In genomic region chr15:58597943-58598828, GRCh38 we compare ENCODE assay signal across 19 cellular contexts.
DNase-seq lines count a peak whose midpoint lies in the region; ATAC-seq and TF ChIP-seq lines count a peak whose summit lies in the region.
"Had no signal": no experiment of that assay in that cellular context is flagged by ENCODE, and none has a peak within 500 bp of the region (broad histone marks: within the 10 kb centered on the region; RNA-seq: fewer than 3 reads in every experiment).

No MANE protein-coding gene starts in this region.

- no peak overlapping the region for H2BK20ac ChIP-seq in H9 (ENCODE audit: low read depth, low read length, poor library complexity, severe bottlenecking)

- no peak overlapping the region for H4K8ac ChIP-seq in H9 (replicated peaks; ENCODE audit: insufficient read length, low read depth, low read length)

- DNase-seq in CD8-positive, alpha-beta T cell = no peak
- DNase-seq in H9 = peak; percentile 33
- DNase-seq in iPS DF 6.9 (ENCODE audit: low read depth, low spot score) = peak; percentile 9
- DNase-seq in NCI-H69 (lab: John Stamatoyannopoulos, UW) = no peak
- no peak for DNase-seq in mesothelial cell of epicardium (ENCODE audit: low spot score in 2 of 2, unreplicated experiment in 2 of 2)
- DNase-seq: activated CD4-positive, alpha-beta memory T cell treated with anti-CD3 and anti-CD28 coated beads, Interleukin-2, amount 10 ng/mL, durations not matched to agents 7 days and 5 days; activated T-cell treated with anti-CD3 and anti-CD28 coated beads, Interleukin-2, amount 50 U/mL, for 48 hours; BE2C; IMR-90; MG63; NCI-H1694 treated with DMSO at 0.1 percent for 48 hours had no signal

- H3K23ac ChIP-seq in H9 (ENCODE audit: insufficient read length, low read depth, low read length) = no peak overlapping the region

- H3K27ac Mint-ChIP-seq in CD8-positive, alpha-beta T cell = peak overlapping the region; percentile 68
- H3K27ac Mint-ChIP-seq in H9 (peak overlapping the region; percentile 70 to 96 (median 79); a peak in 4 of 7 replicates), mesothelial cell of epicardium (no peak overlapping the region)
- H3K27ac Mint-ChIP-seq: activated CD4-positive, alpha-beta memory T cell treated with anti-CD3 and anti-CD28 coated beads, Interleukin-2, amount 10 ng/mL, durations not matched to agents 7 days and 5 days; memory B cell had no signal

- H3K27me3 ChIP-seq in CD8-positive, alpha-beta T cell (ENCODE audit: insufficient read depth, low read length) = no peaks in the 10 kb centered on the region
- H3K27me3 ChIP-seq in H9 (ENCODE audit: insufficient read depth, low read length) (no peaks in the 10 kb centered on the region), iPS DF 6.9 (ENCODE audit: control insufficient read depth, insufficient read depth, low read length) (no peaks in the 10 kb centered on the region), neutrophil (no peaks in the 10 kb centered on the region)
- H3K27me3 ChIP-seq: BE2C, breast epithelium, gastroesophageal sphincter, MG63 had no signal

- H3K4me3 Mint-ChIP-seq in CD8-positive, alpha-beta T cell = no peak overlapping the region
- no peak overlapping the region for H3K4me3 Mint-ChIP-seq in H9
- H3K4me3 Mint-ChIP-seq in mesothelial cell of epicardium = no peak overlapping the region
- H3K4me3 Mint-ChIP-seq: activated CD4-positive, alpha-beta memory T cell treated with anti-CD3 and anti-CD28 coated beads, Interleukin-2, amount 10 ng/mL, durations not matched to agents 7 days and 5 days; memory B cell; neural crest cell had no signal

- no peak overlapping the region for H3K4me2 ChIP-seq in H9 (ENCODE audit: insufficient read depth, insufficient read length, low read length)

- H3K23me2 ChIP-seq in H9 (ENCODE audit: insufficient read length, low read depth, low read length, poor library complexity, severe bottlenecking) = no peaks in the 10 kb centered on the region

- H3K4ac ChIP-seq in H9 (ENCODE audit: low read depth, low read length) = no peak overlapping the region

- no peaks in the 10 kb centered on the region for H3K4me1 ChIP-seq in CD8-positive, alpha-beta T cell (ENCODE audit: insufficient read depth, low read length)
- H3K4me1 ChIP-seq in H9 (ENCODE audit: insufficient read depth, low read length) (no peaks in the 10 kb centered on the region), iPS DF 6.9 (ENCODE audit: control insufficient read depth, insufficient read depth, low read length) (no peaks in the 10 kb centered on the region), neutrophil (ENCODE audit: control insufficient read depth in 1 of 2, insufficient read depth in 1 of 2, low read depth in 1 of 2, low read length in 1 of 2) (peaks cover 9 to 11% of the 10 kb centered on the region in 2 experiments)
- H3K4me1 ChIP-seq: BE2C, breast epithelium, gastroesophageal sphincter had no signal

- no peaks in the 10 kb centered on the region for H3K79me2 ChIP-seq in H9 (ENCODE audit: insufficient read depth, low read length)

- no peak overlapping the region for H3K56ac ChIP-seq in H9 (ENCODE audit: insufficient read length, low read depth, low read length)

- H3K79me1 ChIP-seq in H9 (ENCODE audit: insufficient read depth, low read depth, low read length, poor library complexity, severe bottlenecking) = no peaks in the 10 kb centered on the region

- TF ChIP-seq CTCF in CD8-positive, alpha-beta T cell (IDR thresholded peaks at IDR 0.05) = no peak
- TF ChIP-seq CTCF in H9 (conservative IDR thresholded peaks at IDR 0.05) = peak; percentile 9; the same call in 1 of the 3 replicates
- no peak for TF ChIP-seq CTCF in neutrophil (IDR thresholded peaks at IDR 0.05)
- no peak for TF ChIP-seq CTCF in mesothelial cell of epicardium (IDR thresholded peaks at IDR 0.05; ENCODE audit: unreplicated experiment)

- no peak overlapping the region for H3K14ac ChIP-seq in H9 (ENCODE audit: insufficient read depth, low read length)

- CTCF ChIA-PET in CD8-positive, alpha-beta T cell (lab: Charles Lee) = no interaction called here

- no peak overlapping the region for H3K4me3 ChIP-seq in CD8-positive, alpha-beta T cell (ENCODE audit: low read depth, low read length)
- H3K4me3 ChIP-seq in iPS DF 6.9 (ENCODE audit: low read length) (no peak overlapping the region), neutrophil (ENCODE audit: low read depth in 1 of 2, low read length in 1 of 2) (no peak overlapping the region)
- H3K4me3 ChIP-seq: breast epithelium, gastroesophageal sphincter, MG63 had no signal

- no peak overlapping the region for H4K91ac ChIP-seq in H9 (ENCODE audit: insufficient read length, low read depth, low read length)

- no peak overlapping the region for H2BK12ac ChIP-seq in H9 (ENCODE audit: insufficient read length, low read depth, low read length)

- peaks cover 56% of the 10 kb centered on the region for H3K36me3 Mint-ChIP-seq in CD8-positive, alpha-beta T cell
- H3K36me3 Mint-ChIP-seq in H9 (ENCODE audit: insufficient read depth in 1 of 3, low read depth in 3 of 3) (peaks cover 2 to 18% (median 17%) of the 10 kb centered on the region in 3 experiments; a peak in 6 of 7 replicates), mesothelial cell of epicardium (peaks cover 37% of the 10 kb centered on the region)

- no peak for ATAC-seq in CD8-positive, alpha-beta T cell
- no peak for ATAC-seq in GM18517 (IDR thresholded peaks at IDR 0.05; ENCODE audit: unreplicated experiment)
- ATAC-seq: esophagus mucosa, gastroesophageal sphincter had no signal

- no peak overlapping the region for H2AFZ ChIP-seq in H9 (ENCODE audit: low read length)

- no peak overlapping the region for H2BK120ac ChIP-seq in H9 (ENCODE audit: low read depth, low read length, poor library complexity, severe bottlenecking)

- H3K18ac ChIP-seq in H9 (ENCODE audit: insufficient read length, low read depth, low read length) = no peak overlapping the region

- no peak overlapping the region for H3T11ph ChIP-seq in H9 (ENCODE audit: low read length)

- H3K36me3 ChIP-seq in CD8-positive, alpha-beta T cell (ENCODE audit: insufficient read depth, low read length) = peaks cover 12% of the 10 kb centered on the region
- H3K36me3 ChIP-seq in iPS DF 6.9 (ENCODE audit: control insufficient read depth, insufficient read depth, low read length) = no peaks in the 10 kb centered on the region
- H3K36me3 ChIP-seq in neutrophil = peaks cover 19% of the 10 kb centered on the region
- H3K36me3 ChIP-seq: breast epithelium had no signal

- no peaks in the 10 kb centered on the region for H3K9me3 ChIP-seq in CD8-positive, alpha-beta T cell (ENCODE audit: low read length)
- H3K9me3 ChIP-seq in H9 (ENCODE audit: control insufficient read depth, low read depth, low read length) (no peaks in the 10 kb centered on the region), iPS DF 6.9 (ENCODE audit: control insufficient read depth, insufficient read depth, low read length) (no peaks in the 10 kb centered on the region), neutrophil (no peaks in the 10 kb centered on the region)
- H3K9me3 ChIP-seq: BE2C, breast epithelium, gastroesophageal sphincter, MG63 had no signal

- no peak overlapping the region for H3K27ac ChIP-seq in CD8-positive, alpha-beta T cell (ENCODE audit: low read depth, low read length)
- H3K27ac ChIP-seq in H9 (ENCODE audit: insufficient read length, low read depth, low read length) (no peak overlapping the region), iPS DF 6.9 (ENCODE audit: low read length) (no peak overlapping the region), neutrophil (peak overlapping the region; percentile 21)
- H3K27ac ChIP-seq: breast epithelium, gastroesophageal sphincter, VCaP had no signal

- no peaks in the 10 kb centered on the region for H4K20me1 ChIP-seq in H9 (ENCODE audit: control insufficient read depth, insufficient read depth, insufficient read length)

- no peak overlapping the region for H3K9ac ChIP-seq in H9 (ENCODE audit: extremely low read depth, insufficient read length, low read length)

- POLR2A ChIA-PET in CD8-positive, alpha-beta T cell (lab: Charles Lee) = interaction anchor here (0.9 kb wide), 1 partner anchor 13 kb away, joined by 4 read pairs; no protein-coding TSS in a partner anchor

- H3K27me3 Mint-ChIP-seq in CD8-positive, alpha-beta T cell (ENCODE audit: low read depth) = no peaks in the 10 kb centered on the region
- no peaks in the 10 kb centered on the region for H3K27me3 Mint-ChIP-seq in H9 (ENCODE audit: low read depth)
- H3K27me3 Mint-ChIP-seq in mesothelial cell of epicardium (ENCODE audit: low read depth) = no peaks in the 10 kb centered on the region
- H3K27me3 Mint-ChIP-seq: activated CD4-positive, alpha-beta memory T cell treated with anti-CD3 and anti-CD28 coated beads, Interleukin-2, amount 10 ng/mL, durations not matched to agents 7 days and 5 days; memory B cell had no signal

- no peak overlapping the region for H2BK5ac ChIP-seq in H9 (ENCODE audit: insufficient read length, low read length)

- no peak overlapping the region for H2BK15ac ChIP-seq in H9 (ENCODE audit: low read depth, low read length)

- H4K5ac ChIP-seq in H9 (ENCODE audit: insufficient read length, low read depth, low read length) = no peak overlapping the region

- intact Hi-C loops in CD8-positive, alpha-beta T cell (cut with DNase I, micrococcal nuclease) = no loop called here

- no peak overlapping the region for H2AK5ac ChIP-seq in H9 (ENCODE audit: insufficient read length, low read length)

- WGBS in H9 (ENCODE audit: extremely low coverage, insufficient read length, low lambda C conversion rate) = no CpG with 5 or more reads among the region's 4 CpGs
- no CpG with 5 or more reads among the region's 4 CpGs for WGBS in iPS DF 6.9 (ENCODE audit: insufficient coverage, insufficient read length)

- H3K9me3 Mint-ChIP-seq in CD8-positive, alpha-beta T cell = no peaks in the 10 kb centered on the region
- no peaks in the 10 kb centered on the region; a peak in 1 of 5 replicates for H3K9me3 Mint-ChIP-seq in H9
- peaks cover 11% of the 10 kb centered on the region for H3K9me3 Mint-ChIP-seq in mesothelial cell of epicardium
- H3K9me3 Mint-ChIP-seq: activated CD4-positive, alpha-beta memory T cell treated with anti-CD3 and anti-CD28 coated beads, Interleukin-2, amount 10 ng/mL, durations not matched to agents 7 days and 5 days; memory B cell; neural crest cell had no signal

- H3K4me1 Mint-ChIP-seq in CD8-positive, alpha-beta T cell (ENCODE audit: low read depth) = peaks cover 7% of the 10 kb centered on the region
- peaks cover 11 to 14% of the 10 kb centered on the region in 2 experiments for H3K4me1 Mint-ChIP-seq in H9
- no peaks in the 10 kb centered on the region for H3K4me1 Mint-ChIP-seq in mesothelial cell of epicardium
- H3K4me1 Mint-ChIP-seq: memory B cell, neural crest cell had no signal

Comparison
In these comparisons a context has a peak if more than half of its experiments do, and no peak if none do; other contexts are left out.
1. DNase-seq: peak in H9 (single experiment) and iPS DF 6.9 (single experiment); none in CD8-positive, alpha-beta T cell (0 of 7), NCI-H69 (single experiment) and mesothelial cell of epicardium (0 of 2).